7 cellular contexts compared by ENCODE assay signal in the genomic region with DNA sequence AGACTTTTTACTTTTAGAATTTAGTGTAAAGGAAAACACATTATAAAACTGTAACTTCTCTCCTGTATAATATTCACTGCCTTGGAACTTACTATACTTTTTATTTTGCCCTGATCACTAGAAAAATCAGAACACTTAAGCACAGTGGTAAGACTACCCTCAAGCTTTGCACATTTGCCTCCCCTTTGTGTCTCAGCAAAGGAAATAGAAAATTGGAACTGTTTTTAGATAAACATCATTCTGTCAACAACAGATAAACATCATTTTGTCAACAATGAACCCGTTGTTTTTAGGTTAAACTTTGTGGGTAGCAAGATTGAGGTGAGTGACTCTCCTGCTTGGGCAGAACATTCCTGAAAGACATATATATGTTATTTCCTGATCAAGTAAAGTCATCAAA.
DNase-seq lines count a peak whose midpoint lies in the region; ATAC-seq and TF ChIP-seq lines count a peak whose summit lies in the region.
"Not testable (repeated sequence)": the region's sequence is repeated elsewhere in the genome, so short reads cannot be mapped to it uniquely, and the experiment has no call there.

No MANE protein-coding gene starts in this region.

- not testable (repeated sequence) for TF ChIP-seq CTCF in 22Rv1 (IDR thresholded peaks at IDR 0.05); endothelial cell (IDR thresholded peaks at IDR 0.05; ENCODE audit: unreplicated experiment); nephron progenitor cell (IDR thresholded peaks at IDR 0.05)

- intact Hi-C loops in activated naive CD4-positive, alpha-beta T cell treated with anti-CD3 and anti-CD28 coated beads for 36 hours (cut with micrococcal nuclease), result loop anchor here (5.0 kb wide), 1 partner anchor 38 kb away; no protein-coding TSS in a partner anchor

- POLR2A ChIA-PET in T-cell (lab: Charles Lee); activated CD4-positive, alpha-beta memory T cell treated with anti-CD3 and anti-CD28 coated beads, Interleukin-2, amount 10 ng/mL, durations not matched to agents 7 days and 5 days (lab: Charles Lee): not testable (repeated sequence)

- not testable (repeated sequence) for ATAC-seq in T-cell (replicated peaks in 1 of 4); activated naive CD8-positive, alpha-beta T cell treated with anti-CD3 and anti-CD28 coated beads, Interleukin-2, amount 50 U/mL, for 24 hours

- H3K4me1 Mint-ChIP-seq in T-cell, result peaks cover 0 to 22% (median 6%) of the 10 kb centered on the region in 3 donors
- not testable (repeated sequence) for H3K4me1 Mint-ChIP-seq in activated CD4-positive, alpha-beta memory T cell treated with anti-CD3 and anti-CD28 coated beads, Interleukin-2, amount 10 ng/mL, durations not matched to agents 7 days and 5 days; activated naive CD4-positive, alpha-beta T cell treated with anti-CD3 and anti-CD28 coated beads for 36 hours (ENCODE audit: low read depth); activated naive CD8-positive, alpha-beta T cell treated with anti-CD3 and anti-CD28 coated beads, Interleukin-2, amount 50 U/mL, for 24 hours; endothelial cell (ENCODE audit: unreplicated experiment)
- peaks cover 54% of the 10 kb centered on the region for H3K4me1 Mint-ChIP-seq in nephron progenitor cell

- H3K9me3 Mint-ChIP-seq in T-cell; activated CD4-positive, alpha-beta memory T cell treated with anti-CD3 and anti-CD28 coated beads, Interleukin-2, amount 10 ng/mL, durations not matched to agents 7 days and 5 days; activated naive CD4-positive, alpha-beta T cell treated with anti-CD3 and anti-CD28 coated beads for 36 hours; activated naive CD8-positive, alpha-beta T cell treated with anti-CD3 and anti-CD28 coated beads, Interleukin-2, amount 50 U/mL, for 24 hours; endothelial cell (ENCODE audit: unreplicated experiment); nephron progenitor cell: not testable (repeated sequence)

- H3K27me3 Mint-ChIP-seq in T-cell; activated CD4-positive, alpha-beta memory T cell treated with anti-CD3 and anti-CD28 coated beads, Interleukin-2, amount 10 ng/mL, durations not matched to agents 7 days and 5 days; activated naive CD4-positive, alpha-beta T cell treated with anti-CD3 and anti-CD28 coated beads for 36 hours (ENCODE audit: low read depth); activated naive CD8-positive, alpha-beta T cell treated with anti-CD3 and anti-CD28 coated beads, Interleukin-2, amount 50 U/mL, for 24 hours; endothelial cell (ENCODE audit: unreplicated experiment); nephron progenitor cell (ENCODE audit: low read depth, poor library complexity): not testable (repeated sequence)

- not testable (repeated sequence) for DNase-seq in T-cell; activated CD4-positive, alpha-beta memory T cell treated with anti-CD3 and anti-CD28 coated beads, Interleukin-2, amount 10 ng/mL, durations not matched to agents 7 days and 5 days; activated naive CD4-positive, alpha-beta T cell treated with anti-CD3 and anti-CD28 coated beads for 36 hours; activated naive CD8-positive, alpha-beta T cell treated with anti-CD3 and anti-CD28 coated beads, Interleukin-2, amount 50 U/mL, for 24 hours; endothelial cell (ENCODE audit: low spot score); nephron progenitor cell

- H3K36me3 Mint-ChIP-seq in T-cell; activated CD4-positive, alpha-beta memory T cell treated with anti-CD3 and anti-CD28 coated beads, Interleukin-2, amount 10 ng/mL, durations not matched to agents 7 days and 5 days (ENCODE audit: low read depth); activated naive CD4-positive, alpha-beta T cell treated with anti-CD3 and anti-CD28 coated beads for 36 hours (ENCODE audit: low read depth); activated naive CD8-positive, alpha-beta T cell treated with anti-CD3 and anti-CD28 coated beads, Interleukin-2, amount 50 U/mL, for 24 hours (ENCODE audit: low read depth); endothelial cell (ENCODE audit: low read depth, unreplicated experiment); nephron progenitor cell (ENCODE audit: low read depth): not testable (repeated sequence)

- CTCF ChIA-PET in T-cell (lab: Charles Lee), result interaction anchor here in 1 of 2 donors (1.7 kb wide), 1 partner anchor 71 kb away, joined by 3 read pairs; no protein-coding TSS in a partner anchor
- CTCF ChIA-PET in activated CD4-positive, alpha-beta memory T cell treated with anti-CD3 and anti-CD28 coated beads, Interleukin-2, amount 10 ng/mL, durations not matched to agents 7 days and 5 days (lab: Charles Lee), result not testable (repeated sequence)
- CTCF ChIA-PET in activated naive CD4-positive, alpha-beta T cell treated with anti-CD3 and anti-CD28 coated beads for 36 hours (lab: Charles Lee), result interaction anchor here (0.6 kb wide), 1 partner anchor 353 kb away, joined by 4 read pairs; no protein-coding TSS in a partner anchor

- H3K4me3 Mint-ChIP-seq in T-cell (peak overlapping the region in 2 of 3 donors; percentile 51 to 58), endothelial cell (ENCODE audit: unreplicated experiment) (peak overlapping the region; percentile 19)
- H3K4me3 Mint-ChIP-seq in activated CD4-positive, alpha-beta memory T cell treated with anti-CD3 and anti-CD28 coated beads, Interleukin-2, amount 10 ng/mL, durations not matched to agents 7 days and 5 days, result peak overlapping the region; percentile 39
- H3K4me3 Mint-ChIP-seq in activated naive CD4-positive, alpha-beta T cell treated with anti-CD3 and anti-CD28 coated beads for 36 hours; nephron progenitor cell: not testable (repeated sequence)
- peak overlapping the region; percentile 35 for H3K4me3 Mint-ChIP-seq in activated naive CD8-positive, alpha-beta T cell treated with anti-CD3 and anti-CD28 coated beads, Interleukin-2, amount 50 U/mL, for 24 hours

- peak overlapping the region; percentile 75 to 76 for H3K27ac Mint-ChIP-seq in T-cell
- not testable (repeated sequence) for H3K27ac Mint-ChIP-seq in activated CD4-positive, alpha-beta memory T cell treated with anti-CD3 and anti-CD28 coated beads, Interleukin-2, amount 10 ng/mL, durations not matched to agents 7 days and 5 days; endothelial cell (ENCODE audit: unreplicated experiment)
- peak overlapping the region; percentile 46 for H3K27ac Mint-ChIP-seq in activated naive CD4-positive, alpha-beta T cell treated with anti-CD3 and anti-CD28 coated beads for 36 hours
- H3K27ac Mint-ChIP-seq in activated naive CD8-positive, alpha-beta T cell treated with anti-CD3 and anti-CD28 coated beads, Interleukin-2, amount 50 U/mL, for 24 hours, result peak overlapping the region; percentile 67
- peak overlapping the region; percentile 85 for H3K27ac Mint-ChIP-seq in nephron progenitor cell

- H3K27ac ChIP-seq in 22Rv1, result peak overlapping the region; percentile 87
